In genomic region chr14:102575479-102576428, GRCh38 we compare ENCODE assay signal across 18 cellular contexts.
"Had no signal": no experiment of that assay in that cellular context is flagged by ENCODE, and none has a peak within 500 bp of the region (broad histone marks: within the 10 kb centered on the region; RNA-seq: fewer than 3 reads in every experiment).

No MANE protein-coding gene starts in this region.

- ATAC-seq: activated CD4-positive, alpha-beta T cell treated with anti-CD3 and anti-CD28 coated beads for 36 hours; foreskin keratinocyte; left lobe of liver; naive thymus-derived CD4-positive, alpha-beta T cell; psoas muscle had no signal

- H3K4me3 ChIP-seq: adrenal gland, cardiac muscle cell, psoas muscle, skin epidermis, stomach had no signal

- H3K4me1 ChIP-seq: adrenal gland, psoas muscle had no signal

- H3K27me3 ChIP-seq: adrenal gland, cardiac muscle cell, foreskin keratinocyte, stomach had no signal

- H3K9me3 ChIP-seq: adrenal gland, psoas muscle, stomach had no signal

- DNase-seq: activated CD4-positive, alpha-beta T cell treated with anti-CD3 and anti-CD28 coated beads for 36 hours; activated CD4-positive, alpha-beta T cell treated with anti-CD3 and anti-CD28 coated beads, Interleukin-2, amount 50 U/mL, for 48 hours; activated gamma-delta T cell; adrenal gland; effector memory CD4-positive, alpha-beta T cell; foreskin keratinocyte; glutamatergic neuron; hypothalamus; naive thymus-derived CD4-positive, alpha-beta T cell; psoas muscle; stimulated activated CD4-positive, alpha-beta T cell treated with anti-CD3 and anti-CD28 coated beads, Interleukin-15, amount 100 ng/mL, for 24 hours; stimulated activated CD4-positive, alpha-beta T cell treated with anti-CD3 and anti-CD28 coated beads, Interleukin-2, amount 100 ng/mL, for 48 hours; stomach had no signal

- H3K36me3 ChIP-seq: adrenal gland, cardiac muscle cell, stomach had no signal

- H3K27ac ChIP-seq: adrenal gland, cardiac muscle cell, foreskin keratinocyte, psoas muscle, skin epidermis, stomach had no signal

- FAIRE-seq: keratinocyte, TTC549 had no signal
